ENCODE assay signal across 16 cellular contexts in the genomic region with DNA sequence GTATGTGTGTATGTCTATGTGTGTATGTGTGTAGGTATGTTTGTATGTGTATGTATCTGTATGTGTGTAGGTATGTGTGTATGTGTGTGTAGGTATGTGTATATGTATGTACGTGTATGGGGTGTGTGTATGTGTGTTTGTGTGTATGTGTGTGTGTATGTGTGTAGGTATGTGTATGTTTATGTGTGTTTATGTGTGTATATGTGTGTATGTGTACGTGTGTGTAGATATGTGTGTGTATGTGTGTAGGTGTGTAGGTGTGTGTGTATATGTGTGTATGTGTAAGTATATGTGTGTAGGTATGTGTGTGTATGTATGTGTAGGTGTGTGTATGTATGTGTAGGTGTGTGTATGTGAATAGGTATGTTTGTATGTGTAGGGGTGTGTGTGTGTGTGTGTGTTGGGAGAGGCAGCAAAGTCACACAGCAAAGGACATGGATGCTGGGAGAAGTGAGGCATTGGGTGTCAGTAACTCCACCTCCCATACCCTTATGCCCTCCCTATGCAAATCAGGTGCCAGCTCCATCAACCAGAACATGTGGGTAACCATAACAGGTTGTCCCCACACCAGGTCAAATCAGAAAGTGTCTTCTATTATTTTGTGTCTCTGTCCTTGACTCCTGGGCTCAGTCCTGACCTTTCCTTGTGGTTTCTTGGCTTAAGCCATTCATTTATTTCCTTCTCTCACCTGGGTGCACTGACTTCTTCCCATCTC. TPM values are rescaled to one million over a fixed set of nuclear protein-coding genes. Genes with fewer than 3 reads are reported as not detected.
DNase-seq lines count a peak whose midpoint lies in the region; FAIRE-seq and TF ChIP-seq lines count a peak whose summit lies in the region.
"Had no signal": no experiment of that assay in that cellular context is flagged by ENCODE, and none has a peak within 500 bp of the region (broad histone marks: within the 10 kb centered on the region; RNA-seq: fewer than 3 reads in every experiment).

No MANE protein-coding gene starts in this region.

- H3K4me1 ChIP-seq in neutrophil (ENCODE audit: control insufficient read depth in 1 of 2, insufficient read depth in 1 of 2, low read depth in 1 of 2, low read length in 1 of 2): peaks cover 62 to 78% of the 10 kb centered on the region in 2 experiments

- peak overlapping the region; percentile 99 for H3K27ac ChIP-seq in neutrophil
- H3K27ac ChIP-seq: GM23248, lower lobe of right lung had no signal

- TF ChIP-seq CTCF in neutrophil (IDR thresholded peaks at IDR 0.05): no peak

- no peaks in the 10 kb centered on the region for H3K9me3 Mint-ChIP-seq in activated T-cell treated with anti-CD3 and anti-CD28 coated beads, Interleukin-2, amount 50 U/mL, for 24 hours
- H3K9me3 Mint-ChIP-seq in activated T-helper 2 cell treated with anti-CD3 and anti-CD28 coated beads, Interferon-gamma antibody, Interleukin-2, Interleukin-4, amounts not matched to agents 10 μg/mL and 5 μg/mL and 100 μg/mL, durations not matched to agents 14 hours and 24 hours and 36 hours: no peaks in the 10 kb centered on the region
- H3K9me3 Mint-ChIP-seq: brain had no signal

- H3K36me3 ChIP-seq in neutrophil: peaks cover 15% of the 10 kb centered on the region
- H3K36me3 ChIP-seq: lower lobe of right lung had no signal

- H3K27me3 ChIP-seq in neutrophil: no peaks in the 10 kb centered on the region

- peak overlapping the region; percentile 95 for H3K4me3 Mint-ChIP-seq in activated T-cell treated with anti-CD3 and anti-CD28 coated beads, Interleukin-2, amount 50 U/mL, for 24 hours
- H3K4me3 Mint-ChIP-seq in activated T-helper 2 cell treated with anti-CD3 and anti-CD28 coated beads, Interferon-gamma antibody, Interleukin-2, Interleukin-4, amounts not matched to agents 10 μg/mL and 5 μg/mL and 100 μg/mL, durations not matched to agents 14 hours and 24 hours and 36 hours (ENCODE audit: low read depth): peak overlapping the region; percentile 27
- H3K4me3 Mint-ChIP-seq: brain had no signal

- H3K4me1 Mint-ChIP-seq in activated T-cell treated with anti-CD3 and anti-CD28 coated beads, Interleukin-2, amount 50 U/mL, for 24 hours (ENCODE audit: low read depth): peaks cover 84% of the 10 kb centered on the region
- H3K4me1 Mint-ChIP-seq in activated T-helper 2 cell treated with anti-CD3 and anti-CD28 coated beads, Interferon-gamma antibody, Interleukin-2, Interleukin-4, amounts not matched to agents 10 μg/mL and 5 μg/mL and 100 μg/mL, durations not matched to agents 14 hours and 24 hours and 36 hours (ENCODE audit: low read depth): peaks cover 60% of the 10 kb centered on the region

- no peaks in the 10 kb centered on the region for H3K27me3 Mint-ChIP-seq in activated T-cell treated with anti-CD3 and anti-CD28 coated beads, Interleukin-2, amount 50 U/mL, for 24 hours
- H3K27me3 Mint-ChIP-seq in activated T-helper 2 cell treated with anti-CD3 and anti-CD28 coated beads, Interferon-gamma antibody, Interleukin-2, Interleukin-4, amounts not matched to agents 10 μg/mL and 5 μg/mL and 100 μg/mL, durations not matched to agents 14 hours and 24 hours and 36 hours (ENCODE audit: low read depth): no peaks in the 10 kb centered on the region

- DNase-seq in activated T-cell treated with anti-CD3 and anti-CD28 coated beads, Interleukin-2, amount 50 U/mL, for 24 hours: no peak
- DNase-seq in activated T-cell treated with anti-CD3 and anti-CD28 coated beads for 4 hours (no peak), HTR-8/SVneo (ENCODE audit: insufficient read length, low spot score) (no peak), ecto neural progenitor cell (ENCODE audit: low spot score) (no peak), NCI-H510A (lab: John Stamatoyannopoulos, UW) (no peak)
- no peak for DNase-seq in activated T-helper 2 cell treated with anti-CD3 and anti-CD28 coated beads, Interferon-gamma antibody, Interleukin-2, Interleukin-4, amounts not matched to agents 10 μg/mL and 5 μg/mL and 100 μg/mL, durations not matched to agents 14 hours and 24 hours and 36 hours (ENCODE audit: low spot score)
- no peak for DNase-seq in stimulated activated CD4-positive, alpha-beta T cell treated with anti-CD3 and anti-CD28 coated beads, Interleukin-12 subunit alpha, Interleukin-12 subunit beta, amount 100 ng/mL, for 4 hours
- DNase-seq: activated CD4-positive, alpha-beta T cell treated with anti-CD3 and anti-CD28 coated beads for 48 hours; activated gamma-delta T cell treated with Interleukin-2 at 50 U/mL for 16 hours; GM23248; lower lobe of right lung; NCI-H226; SHP77 treated with DMSO at 0.1 percent for 48 hours; stimulated activated naive CD4-positive, alpha-beta T cell treated with Interleukin-2 at 50 U/mL for 16 hours had no signal

- H3K27ac Mint-ChIP-seq in activated T-cell treated with anti-CD3 and anti-CD28 coated beads, Interleukin-2, amount 50 U/mL, for 24 hours: peak overlapping the region; percentile 97
- H3K27ac Mint-ChIP-seq in activated T-helper 2 cell treated with anti-CD3 and anti-CD28 coated beads, Interferon-gamma antibody, Interleukin-2, Interleukin-4, amounts not matched to agents 10 μg/mL and 5 μg/mL and 100 μg/mL, durations not matched to agents 14 hours and 24 hours and 36 hours: peak overlapping the region; percentile 34
- H3K27ac Mint-ChIP-seq: brain had no signal

- peak; percentile 95 for FAIRE-seq in HTR-8/SVneo (lab: Jason Lieb, UNC)

- peak overlapping the region in 1 of 2 experiments; percentile 14 for H3K4me3 ChIP-seq in neutrophil (ENCODE audit: low read depth in 1 of 2, low read length in 1 of 2)
- H3K4me3 ChIP-seq: GM23248, lower lobe of right lung had no signal

- H3K9me3 ChIP-seq in neutrophil: no peaks in the 10 kb centered on the region
- H3K9me3 ChIP-seq: lower lobe of right lung had no signal

- intact Hi-C loops in activated T-helper 2 cell treated with anti-CD3 and anti-CD28 coated beads, Interferon-gamma antibody, Interleukin-2, Interleukin-4, amounts not matched to agents 10 μg/mL and 5 μg/mL and 100 μg/mL, durations not matched to agents 14 hours and 24 hours and 36 hours (cut with micrococcal nuclease): no loop called here

- peaks cover 95% of the 10 kb centered on the region for H3K36me3 Mint-ChIP-seq in activated T-cell treated with anti-CD3 and anti-CD28 coated beads, Interleukin-2, amount 50 U/mL, for 24 hours (ENCODE audit: low read depth)
- H3K36me3 Mint-ChIP-seq in activated T-helper 2 cell treated with anti-CD3 and anti-CD28 coated beads, Interferon-gamma antibody, Interleukin-2, Interleukin-4, amounts not matched to agents 10 μg/mL and 5 μg/mL and 100 μg/mL, durations not matched to agents 14 hours and 24 hours and 36 hours (ENCODE audit: low read depth): peaks cover 76% of the 10 kb centered on the region
- H3K36me3 Mint-ChIP-seq: brain had no signal

RNA-seq across cellular contexts. Expression of gene KCNAB2, which starts 15.0 kb away (rescaled TPM):
- 307 and 312 TPM in 2 replicates for total RNA-seq in activated T-helper 2 cell treated with anti-CD3 and anti-CD28 coated beads, Interferon-gamma antibody, Interleukin-2, Interleukin-4, amounts not matched to agents 10 μg/mL and 5 μg/mL and 100 μg/mL, durations not matched to agents 14 hours and 24 hours and 36 hours

RNA-seq across cellular contexts. Expression of gene NPHP4, which starts 38.5 kb away (rescaled TPM):
- total RNA-seq in activated T-helper 2 cell treated with anti-CD3 and anti-CD28 coated beads, Interferon-gamma antibody, Interleukin-2, Interleukin-4, amounts not matched to agents 10 μg/mL and 5 μg/mL and 100 μg/mL, durations not matched to agents 14 hours and 24 hours and 36 hours: 19.0 and 20.2 TPM in 2 replicates
